ENCODE assay signal across 1 cellular context in the genomic region with DNA sequence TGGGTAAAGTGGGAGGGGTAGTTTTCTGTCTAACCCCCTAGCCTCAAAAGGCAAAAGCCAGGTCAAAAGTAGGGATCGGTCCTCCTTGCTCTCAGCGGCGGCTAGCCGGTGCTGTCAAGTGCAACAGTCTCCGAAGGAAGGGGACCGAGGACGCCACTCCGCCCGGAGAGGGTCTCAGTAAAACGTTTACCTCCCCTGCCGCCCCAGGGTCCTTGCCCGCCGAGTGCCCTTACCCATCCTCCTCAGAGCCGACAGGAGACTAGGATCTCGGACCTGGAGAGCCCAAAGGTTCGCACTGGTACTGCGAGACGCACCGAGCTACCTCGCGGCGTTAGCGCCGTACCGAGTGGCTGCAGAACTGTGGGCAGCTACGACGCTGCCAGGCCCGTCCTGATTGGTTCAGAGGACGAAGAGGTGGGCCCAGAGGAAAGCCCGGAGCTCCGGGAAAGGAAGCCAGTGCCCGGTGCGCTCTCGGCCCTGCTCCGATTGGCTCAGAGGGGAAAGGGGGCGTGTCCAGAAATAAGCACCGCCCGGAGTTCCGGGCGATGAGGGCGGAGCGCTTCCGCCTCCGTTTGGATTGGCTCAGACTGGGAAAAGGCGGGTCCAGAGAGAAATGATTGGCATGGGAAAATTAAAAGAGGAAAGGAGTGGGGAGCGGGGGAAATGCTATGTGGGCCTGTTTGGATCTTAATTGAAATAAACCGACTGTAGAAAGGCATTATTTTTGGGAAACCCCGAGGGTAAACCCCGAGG.
TF ChIP-seq lines count a peak whose summit lies in the region.

A gene with protein sequence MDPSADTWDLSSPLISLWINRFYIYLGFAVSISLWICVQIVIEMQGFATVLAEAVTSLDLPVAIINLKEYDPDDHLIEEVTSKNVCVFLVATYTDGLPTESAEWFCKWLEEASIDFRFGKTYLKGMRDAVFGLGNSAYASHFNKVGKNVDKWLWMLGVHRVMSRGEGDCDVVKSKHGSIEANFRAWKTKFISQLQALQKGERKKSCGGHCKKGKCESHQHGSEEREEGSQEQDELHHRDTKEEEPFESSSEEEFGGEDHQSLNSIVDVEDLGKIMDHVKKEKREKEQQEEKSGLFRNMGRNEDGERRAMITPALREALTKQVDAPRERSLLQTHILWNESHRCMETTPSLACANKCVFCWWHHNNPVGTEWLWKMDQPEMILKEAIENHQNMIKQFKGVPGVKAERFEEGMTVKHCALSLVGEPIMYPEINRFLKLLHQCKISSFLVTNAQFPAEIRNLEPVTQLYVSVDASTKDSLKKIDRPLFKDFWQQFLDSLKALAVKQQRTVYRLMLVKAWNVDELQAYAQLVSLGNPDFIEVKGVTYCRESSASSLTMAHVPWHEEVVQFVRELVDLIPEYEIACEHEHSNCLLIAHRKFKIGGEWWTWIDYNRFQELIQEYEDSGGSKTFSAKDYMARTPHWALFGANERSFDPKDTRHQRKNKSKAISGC (minus strand): TSS at position 362 of the 753 bp plus-strand sequence. CDS start 125 bp downstream, at position 237.

TF ChIP-seq in H1, 55 proteins besides CTCF, POLR2A, EP300 and RAD21 (continued from another document):
- TF ChIP-seq KDM4A (IDR thresholded peaks at IDR 0.05; ENCODE audit: low read depth, low read length, severe bottlenecking) (peak; percentile 40), CREB1 (IDR thresholded peaks at IDR 0.05) (peak; percentile 61; the same call in 1 of the 2 replicates), POLR2AphosphoS5 (IDR thresholded peaks at IDR 0.05; ENCODE audit: low read depth, low read length) (peak; percentile 92), SP2 (IDR thresholded peaks at IDR 0.05; ENCODE audit: low read length) (peak; percentile 37; the same call in 1 of the 2 replicates), TAF1 (IDR thresholded peaks at IDR 0.05; ENCODE audit: low read depth, low read length) (peak; percentile 94), CHD2 (IDR thresholded peaks at IDR 0.05; ENCODE audit: low read length) (peak; percentile 18; the same call in 1 of the 2 replicates), SIN3A (conservative IDR thresholded peaks at IDR 0.05 in 1 of 2, IDR thresholded peaks at IDR 0.05 in 1 of 2; ENCODE audit: low read depth in 1 of 2, low read length in 2 of 2) (peak; percentile 77 to 88; a peak in 1 of 4 replicates), TAF7 (optimal IDR thresholded peaks at IDR 0.05; ENCODE audit: borderline replicate concordance, low read depth, low read length) (peak; percentile 58), TBP (IDR thresholded peaks at IDR 0.05; ENCODE audit: low read depth, low read length) (peak; percentile 92), SP1 (IDR thresholded peaks at IDR 0.05; ENCODE audit: low read depth, low read length) (peak; percentile 77; the same call in 1 of the 2 replicates), SP4 (IDR thresholded peaks at IDR 0.05; ENCODE audit: low read length) (peak; percentile 79; the same call in 1 of the 2 replicates)
